Comparison of ENCODE assay signal across 11 cellular contexts in the genomic region with DNA sequence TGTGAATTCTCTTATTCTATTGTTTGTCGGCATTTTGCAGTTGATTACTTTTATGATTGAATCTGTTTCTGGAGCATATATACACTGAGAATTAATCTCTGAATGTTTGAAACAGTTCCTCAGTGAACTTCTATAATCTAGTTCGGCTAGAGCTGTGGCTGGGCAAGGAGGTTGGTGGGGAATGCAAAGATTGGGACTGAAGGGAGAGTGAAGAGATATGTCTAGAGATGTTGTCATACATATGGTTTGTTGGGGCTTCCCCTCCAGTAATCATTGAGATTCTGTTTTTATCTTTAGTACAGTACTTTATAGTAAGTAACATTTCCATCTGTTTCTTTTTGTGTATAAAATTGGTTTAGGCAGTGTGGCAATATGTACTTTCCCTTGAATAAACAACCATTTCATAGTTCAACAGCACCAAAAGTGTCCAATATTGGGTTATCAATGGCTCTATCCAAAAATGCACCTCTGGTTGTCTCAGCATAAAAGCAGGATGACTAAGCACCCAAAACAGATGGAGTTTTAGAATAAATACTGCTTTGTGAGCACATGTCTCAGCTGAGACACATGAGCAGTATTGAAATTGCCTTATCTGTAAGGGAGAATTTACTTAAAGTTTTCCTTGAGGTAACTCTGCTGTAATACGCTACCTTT. TPM values are rescaled to one million over a fixed set of nuclear protein-coding genes. Genes with fewer than 3 reads are reported as not detected.
DNase-seq lines count a peak whose midpoint lies in the region; ATAC-seq and TF ChIP-seq lines count a peak whose summit lies in the region.
"Had no signal": no experiment of that assay in that cellular context is flagged by ENCODE, and none has a peak within 500 bp of the region (broad histone marks: within the 10 kb centered on the region; RNA-seq: fewer than 3 reads in every experiment).

No MANE protein-coding gene starts in this region.

- no peak overlapping the region for H3K4me3 Mint-ChIP-seq in CD4-positive, alpha-beta T cell
- no peak overlapping the region for H3K4me3 Mint-ChIP-seq in memory B cell

- no peak for DNase-seq in CD4-positive, alpha-beta T cell
- DNase-seq in HT1080 (ENCODE audit: low read depth) (peak; percentile 37), body of pancreas (no peak), memory B cell (ENCODE audit: low spot score in 2 of 2) (no peak), MG63 (no peak), NCI-H748 treated with DMSO at 0.1 percent for 48 hours (lab: John Stamatoyannopoulos, UW) (no peak), SKM-1 treated with dmso at 0.1 percent for 144 hours (lab: John Stamatoyannopoulos, UW; ENCODE audit: unreplicated experiment) (no peak)
- DNase-seq in NK-92 treated with Interleukin-12 subunit alpha and Interleukin-12 subunit beta, amount 100 ng/mL, for 24 hours (lab: John Stamatoyannopoulos, UW) = no peak
- DNase-seq: Kasumi-1 had no signal

- WGBS in body of pancreas, 2 donors = 37 to 70% methylated on average over 3 of the region's 3 CpGs

- H3K27ac Mint-ChIP-seq in CD4-positive, alpha-beta T cell = peak overlapping the region; percentile 46
- H3K27ac Mint-ChIP-seq in memory B cell = peak overlapping the region; percentile 5

- H3K27me3 ChIP-seq in CD4-positive, alpha-beta T cell (ENCODE audit: control insufficient read depth, insufficient read depth, low read length) = no peaks in the 10 kb centered on the region
- H3K27me3 ChIP-seq in body of pancreas (no peaks in the 10 kb centered on the region), MG63 (no peaks in the 10 kb centered on the region)
- H3K27me3 ChIP-seq: vagina had no signal

- ATAC-seq in CD4-positive, alpha-beta T cell (ENCODE audit: poor library complexity) = no peak
- ATAC-seq in body of pancreas (peak; percentile 65), memory B cell (ENCODE audit: low read depth) (no peak)

- CTCF ChIA-PET in CD4-positive, alpha-beta T cell (lab: Charles Lee) = no interaction called here

- no peaks in the 10 kb centered on the region for H3K27me3 Mint-ChIP-seq in CD4-positive, alpha-beta T cell
- H3K27me3 Mint-ChIP-seq in memory B cell = no peaks in the 10 kb centered on the region

- H3K4me1 ChIP-seq in body of pancreas = peaks cover 49% of the 10 kb centered on the region

- no peak for TF ChIP-seq POLR2A in body of pancreas (IDR thresholded peaks at IDR 0.05)

- peaks cover 85% of the 10 kb centered on the region for H3K36me3 Mint-ChIP-seq in CD4-positive, alpha-beta T cell (ENCODE audit: low read depth)
- peaks cover 9% of the 10 kb centered on the region for H3K36me3 Mint-ChIP-seq in memory B cell

- H3K9me3 Mint-ChIP-seq in CD4-positive, alpha-beta T cell = no peaks in the 10 kb centered on the region
- H3K9me3 Mint-ChIP-seq in memory B cell = no peaks in the 10 kb centered on the region

- H3K4me3 ChIP-seq in body of pancreas = no peak overlapping the region
- no peak overlapping the region for H3K4me3 ChIP-seq in MG63
- H3K4me3 ChIP-seq: vagina had no signal

- intact Hi-C loops in CD4-positive, alpha-beta T cell (cut with DNase I, micrococcal nuclease) = loop anchor here in 1 of 2 experiments (5.0 kb wide), 1 partner anchor 37 kb away; the partner anchor contains the start of gene WAC
- intact Hi-C loops in body of pancreas (cut with DNase I) = no loop called here

- TF ChIP-seq CTCF in CD4-positive, alpha-beta T cell (IDR thresholded peaks at IDR 0.05) = no peak
- TF ChIP-seq CTCF in body of pancreas (IDR thresholded peaks at IDR 0.05) = no peak

- H3K36me3 ChIP-seq in body of pancreas (replicated peaks in 1 of 2; ENCODE audit: insufficient read depth in 1 of 2, low read depth in 2 of 2) = no peaks in the 10 kb centered on the region
- peaks cover 45% of the 10 kb centered on the region for H3K36me3 ChIP-seq in MG63
- H3K36me3 ChIP-seq: vagina had no signal

- no peaks in the 10 kb centered on the region for H3K9me3 ChIP-seq in CD4-positive, alpha-beta T cell (ENCODE audit: control insufficient read depth, low read length)
- H3K9me3 ChIP-seq in body of pancreas = no peaks in the 10 kb centered on the region
- no peaks in the 10 kb centered on the region for H3K9me3 ChIP-seq in MG63
- H3K9me3 ChIP-seq: vagina had no signal

- no peak overlapping the region for H3K27ac ChIP-seq in CD4-positive, alpha-beta T cell (ENCODE audit: low read depth, low read length)
- H3K27ac ChIP-seq in body of pancreas = no peak overlapping the region
- H3K27ac ChIP-seq: epithelial cell of prostate, vagina had no signal

- H3K4me1 Mint-ChIP-seq in CD4-positive, alpha-beta T cell (ENCODE audit: low read depth) = peaks cover 92% of the 10 kb centered on the region
- H3K4me1 Mint-ChIP-seq in memory B cell = peaks cover 33% of the 10 kb centered on the region

- POLR2A ChIA-PET in CD4-positive, alpha-beta T cell (lab: Charles Lee) = no interaction called here

RNA-seq across cellular contexts. Expression of gene WAC, which starts 36.7 kb away (rescaled TPM):
- 100 to 1,000 TPM; 169 to 177 TPM for total RNA-seq in CD4-positive, alpha-beta T cell
- total RNA-seq in HT1080 (2014; rRNA removed; shearing (Covaris generic)) = 49.6 and 65.5 TPM in 2 replicates
- polyA plus RNA-seq in HT1080 (2015; cell fraction: cytosol; rRNA removed) = 65.7 and 95.8 TPM in 2 replicates
- 82.8 and 89.4 TPM in 2 replicates for polyA plus RNA-seq in HT1080 (2015; cell fraction: nucleus; rRNA removed)
- 10 to 100 TPM; 43.8 to 58.3 TPM for total RNA-seq in body of pancreas
- total RNA-seq in MG63 (2014; rRNA removed; shearing (Covaris generic); ENCODE audit: low replicate concordance) = 32.6 and 37.0 TPM in 2 replicates
